ENCODE assay signal across 1 cellular context in the genomic region with DNA sequence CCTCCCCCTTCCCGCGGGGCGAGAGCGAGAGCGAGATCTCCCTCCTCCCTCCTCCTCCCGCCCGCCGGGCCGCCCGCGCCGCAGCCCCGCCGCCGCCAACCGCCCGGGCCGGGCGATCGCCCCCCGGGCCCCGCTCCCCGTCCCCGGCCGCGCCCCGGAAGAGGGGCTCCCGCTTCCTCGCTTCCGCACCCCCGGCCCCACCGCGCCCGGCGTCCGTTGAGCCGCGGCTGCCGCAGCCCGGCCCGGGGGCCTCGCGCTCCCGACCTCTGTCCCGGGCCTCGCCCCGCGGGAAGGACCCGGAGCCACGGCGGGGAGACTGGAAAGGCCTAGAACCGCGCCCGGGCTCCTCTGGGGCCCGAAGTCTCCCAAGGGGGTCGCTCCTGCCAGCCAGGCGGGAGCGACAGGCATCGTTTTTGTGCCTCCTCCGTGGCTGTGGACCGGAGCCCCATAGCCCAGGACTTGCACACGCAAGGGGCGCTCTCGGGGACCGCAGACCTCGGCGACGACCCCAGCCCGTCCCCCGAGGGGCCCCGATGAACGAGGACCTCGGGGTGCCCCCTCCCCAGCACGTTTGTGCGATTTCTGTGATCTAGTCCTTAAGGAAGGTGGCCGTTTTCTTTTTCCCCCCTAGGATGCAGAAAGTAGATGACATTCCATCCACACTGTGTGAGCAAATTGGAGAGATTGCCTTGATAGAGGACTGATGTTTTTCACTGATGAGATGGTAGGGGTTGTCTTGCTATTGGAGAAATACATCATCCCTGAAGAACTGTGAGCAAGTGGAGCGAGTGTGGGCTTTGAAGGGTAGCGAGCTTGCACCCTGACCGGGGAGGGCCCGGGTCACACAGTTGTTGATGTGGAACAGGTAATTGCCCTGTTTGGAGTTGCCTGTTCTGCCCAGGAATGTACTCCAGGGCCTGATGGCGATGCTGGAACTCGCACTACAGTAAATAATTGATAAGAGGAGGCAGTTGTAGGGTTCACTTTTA.
A peak's percentile ranks its signal among the peaks of the same experiment; 100 is the strongest.
TF ChIP-seq lines count a peak whose summit lies in the region.

No MANE protein-coding gene starts in this region.

TF ChIP-seq in HepG2, 621 proteins besides CTCF, POLR2A, EP300 and RAD21 (continued from another document and continues in another):
- TF ChIP-seq, protein P1, sequence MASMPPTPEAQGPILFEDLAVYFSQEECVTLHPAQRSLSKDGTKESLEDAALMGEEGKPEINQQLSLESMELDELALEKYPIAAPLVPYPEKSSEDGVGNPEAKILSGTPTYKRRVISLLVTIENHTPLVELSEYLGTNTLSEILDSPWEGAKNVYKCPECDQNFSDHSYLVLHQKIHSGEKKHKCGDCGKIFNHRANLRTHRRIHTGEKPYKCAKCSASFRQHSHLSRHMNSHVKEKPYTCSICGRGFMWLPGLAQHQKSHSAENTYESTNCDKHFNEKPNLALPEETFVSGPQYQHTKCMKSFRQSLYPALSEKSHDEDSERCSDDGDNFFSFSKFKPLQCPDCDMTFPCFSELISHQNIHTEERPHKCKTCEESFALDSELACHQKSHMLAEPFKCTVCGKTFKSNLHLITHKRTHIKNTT (CRISPR knock-in tag; IDR thresholded peaks at IDR 0.05): no peak
- TF ChIP-seq MLXIP (CRISPR knock-in tag; IDR thresholded peaks at IDR 0.05; ENCODE audit: borderline replicate concordance) (no peak), ZNF207 (IDR thresholded peaks at IDR 0.05; ENCODE audit: borderline replicate concordance) (no peak), ISX (CRISPR knock-in tag; conservative IDR thresholded peaks at IDR 0.05) (no peak), ASH2L (IDR thresholded peaks at IDR 0.05; ENCODE audit: insufficient read length, low read depth, low read length) (no peak), PRDM10 (CRISPR knock-in tag; IDR thresholded peaks at IDR 0.05; ENCODE audit: low read depth) (no peak), GTF2F1 (IDR thresholded peaks at IDR 0.05; ENCODE audit: low read length) (no peak), ZNF263 (CRISPR knock-in tag; IDR thresholded peaks at IDR 0.05) (peak; percentile 94), ZNF501 (CRISPR knock-in tag; IDR thresholded peaks at IDR 0.05) (peak; percentile 55; the same call in 1 of the 2 replicates), RERE (CRISPR knock-in tag; IDR thresholded peaks at IDR 0.05; ENCODE audit: low read depth) (no peak), MXD1 (CRISPR knock-in tag; IDR thresholded peaks at IDR 0.05) (no peak; the same call in 1 of the 2 replicates), ZNF841 (CRISPR knock-in tag; IDR thresholded peaks at IDR 0.05; ENCODE audit: borderline replicate concordance) (no peak), MAFG (CRISPR knock-in tag; IDR thresholded peaks at IDR 0.05) (0 out of 2 replicates have a peak, but pooled peaks have one; percentile 63), ZNF567 (CRISPR knock-in tag; IDR thresholded peaks at IDR 0.05; ENCODE audit: borderline replicate concordance) (no peak), IKZF4 (CRISPR knock-in tag; IDR thresholded peaks at IDR 0.05; ENCODE audit: borderline replicate concordance, low read depth, not compliant biosample characterization) (no peak), HOXA3 (CRISPR knock-in tag; IDR thresholded peaks at IDR 0.05) (no peak), EZH2 (conservative IDR thresholded peaks at IDR 0.05; ENCODE audit: low read depth, low read length) (no peak), ZNF275 (CRISPR knock-in tag; IDR thresholded peaks at IDR 0.05; ENCODE audit: borderline replicate concordance) (peak; percentile 61; the same call in 1 of the 2 replicates), GLMP (CRISPR knock-in tag; IDR thresholded peaks at IDR 0.05; ENCODE audit: borderline replicate concordance) (no peak), NCOA1 (CRISPR knock-in tag; IDR thresholded peaks at IDR 0.05) (no peak), EHMT2 (IDR thresholded peaks at IDR 0.05; ENCODE audit: borderline replicate concordance, low read depth, low read length) (no peak), TSC22D2 (CRISPR knock-in tag; IDR thresholded peaks at IDR 0.05; ENCODE audit: borderline replicate concordance) (no peak), SPEN (CRISPR knock-in tag; IDR thresholded peaks at IDR 0.05; ENCODE audit: low read depth) (no peak), HHEX (CRISPR knock-in tag; IDR thresholded peaks at IDR 0.05) (no peak), ZNF431 (CRISPR knock-in tag; IDR thresholded peaks at IDR 0.05; ENCODE audit: borderline replicate concordance, low read depth) (no peak)
- TF ChIP-seq, protein P2, sequence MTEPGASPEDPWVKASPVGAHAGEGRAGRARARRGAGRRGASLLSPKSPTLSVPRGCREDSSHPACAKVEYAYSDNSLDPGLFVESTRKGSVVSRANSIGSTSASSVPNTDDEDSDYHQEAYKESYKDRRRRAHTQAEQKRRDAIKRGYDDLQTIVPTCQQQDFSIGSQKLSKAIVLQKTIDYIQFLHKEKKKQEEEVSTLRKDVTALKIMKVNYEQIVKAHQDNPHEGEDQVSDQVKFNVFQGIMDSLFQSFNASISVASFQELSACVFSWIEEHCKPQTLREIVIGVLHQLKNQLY (CRISPR knock-in tag; IDR thresholded peaks at IDR 0.05): no peak
